ENCODE assay signal across 10 cellular contexts in genomic region chr9:79007701-79008483, GRCh38.
DNase-seq lines count a peak whose midpoint lies in the region; ATAC-seq and TF ChIP-seq lines count a peak whose summit lies in the region.
"Had no signal": no experiment of that assay in that cellular context is flagged by ENCODE, and none has a peak within 500 bp of the region (broad histone marks: within the 10 kb centered on the region; RNA-seq: fewer than 3 reads in every experiment).

No MANE protein-coding gene starts in this region.

- ATAC-seq in GM18502 (IDR thresholded peaks at IDR 0.05; ENCODE audit: poor library complexity, unreplicated experiment) (peak; percentile 96), GM21360 (IDR thresholded peaks at IDR 0.05; ENCODE audit: unreplicated experiment) (peak; percentile 98), HG03025 (IDR thresholded peaks at IDR 0.05; ENCODE audit: low FRiP score, unreplicated experiment) (peak; percentile 76)
- ATAC-seq: right cardiac atrium had no signal

- no peak for TF ChIP-seq CTCF in coronary artery (IDR thresholded peaks at IDR 0.05)

- no peak overlapping the region for H3K27ac ChIP-seq in coronary artery

- DNase-seq in MV-4-11 (lab: John Stamatoyannopoulos, UW), result peak; percentile 61
- no peak for DNase-seq in effector CD4-positive, alpha-beta T cell
- DNase-seq in NCI-H774 (lab: John Stamatoyannopoulos, UW), result no peak
- DNase-seq in head of caudate nucleus, result no peak
- no peak for DNase-seq in coronary artery (ENCODE audit: low spot score)
- DNase-seq: right cardiac atrium, trophoblast cell had no signal

- intact Hi-C loops in head of caudate nucleus (cut with DNase I), result no loop called here

- no peak overlapping the region for H3K4me3 ChIP-seq in coronary artery
